ENCODE assay signal across 21 cellular contexts in the genomic region with DNA sequence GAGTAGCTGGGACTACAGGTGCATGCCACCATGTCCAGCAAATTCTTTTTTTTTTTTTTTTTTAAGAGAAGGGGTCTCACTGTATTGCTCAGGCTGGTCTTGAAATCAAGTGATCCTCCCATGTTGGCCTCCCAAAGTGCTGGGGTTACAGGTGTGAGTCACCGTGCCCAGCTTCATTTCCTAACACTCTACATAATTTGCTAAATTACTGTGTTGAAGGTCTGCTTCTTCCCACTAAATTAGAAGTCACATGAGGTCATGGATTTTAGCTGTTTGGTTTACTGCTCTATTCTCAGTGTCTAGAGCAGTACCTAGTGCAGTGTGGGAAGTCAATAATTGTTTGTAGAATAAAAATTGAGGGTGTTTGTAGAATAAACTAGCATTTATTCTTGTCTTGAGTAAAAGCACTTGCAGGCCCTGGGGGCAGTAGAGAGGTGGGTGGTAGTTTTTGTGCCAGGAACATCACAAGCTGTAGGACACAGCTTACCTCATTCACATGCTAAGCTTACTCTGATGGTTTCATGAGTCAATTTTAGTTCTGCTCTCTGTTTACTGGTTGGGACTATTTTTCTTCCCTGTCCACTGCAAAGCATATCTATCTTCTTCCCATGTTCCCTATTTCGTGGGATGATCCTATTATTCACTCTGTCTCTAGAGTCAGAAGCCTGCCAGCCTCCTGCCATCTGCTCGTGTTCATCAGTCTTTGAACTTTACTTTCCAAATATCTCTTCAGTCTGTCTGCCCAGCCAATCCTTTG. TPM values are rescaled to one million over a fixed set of nuclear protein-coding genes. Genes with fewer than 3 reads are reported as not detected.
DNase-seq lines count a peak whose midpoint lies in the region; ATAC-seq and TF ChIP-seq lines count a peak whose summit lies in the region.
"Had no signal": no experiment of that assay in that cellular context is flagged by ENCODE, and none has a peak within 500 bp of the region (broad histone marks: within the 10 kb centered on the region; RNA-seq: fewer than 3 reads in every experiment).

No MANE protein-coding gene starts in this region.

- H3K36me3 ChIP-seq in prostate gland, result no peaks in the 10 kb centered on the region
- H3K36me3 ChIP-seq: gastroesophageal sphincter had no signal

- H3K9me3 Mint-ChIP-seq in activated T-cell treated with anti-CD3 and anti-CD28 coated beads, Interleukin-2, amount 50 U/mL, for 72 hours, result peaks cover 0 to 3% of the 10 kb centered on the region in 2 donors
- no peaks in the 10 kb centered on the region for H3K9me3 Mint-ChIP-seq in stimulated activated naive CD8-positive, alpha-beta T cell treated with anti-CD3 and anti-CD28 coated beads, Interleukin-15, Interleukin-2, amounts not matched to agents 100 ng/mL and 50 ng/mL, for 24 hours
- H3K9me3 Mint-ChIP-seq: neural crest cell had no signal

- peaks cover 1 to 6% of the 10 kb centered on the region in 2 donors for H3K36me3 Mint-ChIP-seq in activated T-cell treated with anti-CD3 and anti-CD28 coated beads, Interleukin-2, amount 50 U/mL, for 72 hours (ENCODE audit: insufficient read depth in 2 of 2)
- no peaks in the 10 kb centered on the region for H3K36me3 Mint-ChIP-seq in stimulated activated naive CD8-positive, alpha-beta T cell treated with anti-CD3 and anti-CD28 coated beads, Interleukin-15, Interleukin-2, amounts not matched to agents 100 ng/mL and 50 ng/mL, for 24 hours (ENCODE audit: low read depth)
- H3K36me3 Mint-ChIP-seq: CD4-positive, alpha-beta memory T cell; IgD-negative memory B cell had no signal

- peaks cover 10% of the 10 kb centered on the region for H3K27me3 Mint-ChIP-seq in activated T-cell treated with anti-CD3 and anti-CD28 coated beads, Interleukin-2, amount 50 U/mL, for 72 hours (ENCODE audit: low read depth)
- H3K27me3 Mint-ChIP-seq in stimulated activated naive CD8-positive, alpha-beta T cell treated with anti-CD3 and anti-CD28 coated beads, Interleukin-15, Interleukin-2, amounts not matched to agents 100 ng/mL and 50 ng/mL, for 24 hours, result peaks cover 22% of the 10 kb centered on the region

- intact Hi-C loops in prostate gland (cut with DNase I), result no loop called here

- ATAC-seq in activated T-cell treated with anti-CD3 and anti-CD28 coated beads, Interleukin-2, amount 50 U/mL, for 72 hours (replicated peaks in 1 of 2), result peak; percentile 66 to 77
- no peak for ATAC-seq in activated CD4-positive, CD25-positive, alpha-beta regulatory T cell treated with anti-CD3 and anti-CD28 coated beads, Interleukin-2, amount 50 U/mL, for 24 hours
- ATAC-seq: gastroesophageal sphincter had no signal

- no peak overlapping the region for H3K27ac ChIP-seq in prostate gland
- H3K27ac ChIP-seq: gastroesophageal sphincter, testis had no signal

- no peak overlapping the region for H3K27ac Mint-ChIP-seq in activated T-cell treated with anti-CD3 and anti-CD28 coated beads, Interleukin-2, amount 50 U/mL, for 72 hours
- peak overlapping the region; percentile 12 for H3K27ac Mint-ChIP-seq in stimulated activated naive CD8-positive, alpha-beta T cell treated with anti-CD3 and anti-CD28 coated beads, Interleukin-15, Interleukin-2, amounts not matched to agents 100 ng/mL and 50 ng/mL, for 24 hours

- TF ChIP-seq CTCF in epithelial cell of proximal tubule (conservative IDR thresholded peaks at IDR 0.05; ENCODE audit: low read depth, low read length) (peak; percentile 16), prostate gland (IDR thresholded peaks at IDR 0.05) (no peak)

- no peak overlapping the region for H3K4me3 ChIP-seq in epithelial cell of proximal tubule (ENCODE audit: low read depth, low read length)
- no peak overlapping the region for H3K4me3 ChIP-seq in prostate gland
- H3K4me3 ChIP-seq: gastroesophageal sphincter, testis had no signal

- no peaks in the 10 kb centered on the region for H3K27me3 ChIP-seq in prostate gland (replicated peaks; ENCODE audit: insufficient read depth)
- H3K27me3 ChIP-seq: testis had no signal

- DNase-seq in activated T-cell treated with anti-CD3 and anti-CD28 coated beads, Interleukin-2, amount 50 U/mL, for 72 hours, result no peak
- DNase-seq in activated T-cell treated with anti-CD3 and anti-CD28 coated beads for 4 hours (no peak), RKO (ENCODE audit: low spot score) (peak; percentile 46), epithelial cell of proximal tubule (ENCODE audit: low read depth) (no peak), prostate gland (ENCODE audit: low spot score) (no peak), NCI-H2227 treated with DMSO at 0.1 percent for 48 hours (lab: John Stamatoyannopoulos, UW) (no peak)
- DNase-seq: activated CD4-positive, alpha-beta T cell treated with anti-CD3 and anti-CD28 coated beads, Interleukin-2, amount 50 U/mL, for 4 hours; activated T-cell treated with anti-CD3 and anti-CD28 coated beads, Interleukin-2, amount 50 U/mL, for 48 hours; CD4-positive, alpha-beta memory T cell; erythroblast; MV-4-11; NCI-H187; NCI-H446; SW 1271; testis had no signal

- H3K9me3 ChIP-seq in prostate gland, result no peaks in the 10 kb centered on the region
- H3K9me3 ChIP-seq: gastroesophageal sphincter, testis had no signal

- no peak overlapping the region for H3K4me3 Mint-ChIP-seq in activated T-cell treated with anti-CD3 and anti-CD28 coated beads, Interleukin-2, amount 50 U/mL, for 72 hours
- no peak overlapping the region for H3K4me3 Mint-ChIP-seq in stimulated activated naive CD8-positive, alpha-beta T cell treated with anti-CD3 and anti-CD28 coated beads, Interleukin-15, Interleukin-2, amounts not matched to agents 100 ng/mL and 50 ng/mL, for 24 hours
- H3K4me3 Mint-ChIP-seq: CD4-positive, alpha-beta memory T cell; IgD-negative memory B cell; neural crest cell had no signal

- no peak for TF ChIP-seq POLR2A in prostate gland (IDR thresholded peaks at IDR 0.05)

- H3K4me1 Mint-ChIP-seq in activated T-cell treated with anti-CD3 and anti-CD28 coated beads, Interleukin-2, amount 50 U/mL, for 72 hours (ENCODE audit: low read depth), result peaks cover 38% of the 10 kb centered on the region
- H3K4me1 Mint-ChIP-seq in stimulated activated naive CD8-positive, alpha-beta T cell treated with anti-CD3 and anti-CD28 coated beads, Interleukin-15, Interleukin-2, amounts not matched to agents 100 ng/mL and 50 ng/mL, for 24 hours (ENCODE audit: low read depth), result peaks cover 48% of the 10 kb centered on the region
- H3K4me1 Mint-ChIP-seq: IgD-negative memory B cell, neural crest cell had no signal

- 90% methylated on average over 3 of the region's 3 CpGs for WGBS in prostate gland

- no peaks in the 10 kb centered on the region for H3K4me1 ChIP-seq in prostate gland (replicated peaks)
- H3K4me1 ChIP-seq: gastroesophageal sphincter, testis had no signal

RNA-seq across cellular contexts. Expression of a gene that starts 7.0 kb away (rescaled TPM):
- total RNA-seq in activated T-cell treated with anti-CD3 and anti-CD28 coated beads, Interleukin-2, amount 50 U/mL, for 72 hours, result 1 to 10 TPM; 1.4 to 1.7 TPM
- total RNA-seq in epithelial cell of proximal tubule (not detected in 2 replicates), prostate gland (not detected)
- total RNA-seq: cardiac septum; CD4-positive, alpha-beta memory T cell; gastroesophageal sphincter; neural crest cell had no signal

RNA-seq across cellular contexts. Expression of a gene that starts 17.4 kb away (rescaled TPM):
- total RNA-seq in activated T-cell treated with anti-CD3 and anti-CD28 coated beads, Interleukin-2, amount 50 U/mL, for 72 hours, result not detected
- total RNA-seq in epithelial cell of proximal tubule (not detected in 2 replicates), prostate gland (not detected)
- total RNA-seq: cardiac septum; CD4-positive, alpha-beta memory T cell; gastroesophageal sphincter; neural crest cell had no signal

Comparison
In these comparisons a context has a peak if more than half of its experiments do, and no peak if none do; other contexts are left out.
1. ATAC-seq: peak in activated T-cell treated with anti-CD3 and anti-CD28 coated beads, Interleukin-2, amount 50 U/mL, for 72 hours (2 of 2); none in activated CD4-positive, CD25-positive, alpha-beta regulatory T cell treated with anti-CD3 and anti-CD28 coated beads, Interleukin-2, amount 50 U/mL, for 24 hours (0 of 2).